In genomic region chr13:31997641-31998040, GRCh38 we compare ENCODE assay signal across 25 cellular contexts.
"Had no signal": no experiment of that assay in that cellular context is flagged by ENCODE, and none has a peak within 500 bp of the region (broad histone marks: within the 10 kb centered on the region; RNA-seq: fewer than 3 reads in every experiment).

No MANE protein-coding gene starts in this region.

- H3K27me3 Mint-ChIP-seq: naive B cell; progenitor cell of endocrine pancreas; stimulated activated naive CD8-positive, alpha-beta T cell treated with anti-CD3 and anti-CD28 coated beads, Interleukin-15, Interleukin-2, amounts not matched to agents 100 ng/mL and 50 ng/mL, for 24 hours had no signal

- H3K27ac Mint-ChIP-seq: activated naive CD8-positive, alpha-beta T cell treated with anti-CD3 and anti-CD28 coated beads for 36 hours; effector memory CD8-positive, alpha-beta T cell; mesothelial cell of epicardium; stimulated activated effector memory CD8-positive, alpha-beta T cell treated with anti-CD3 and anti-CD28 coated beads, Interleukin-12 subunit alpha, Interleukin-12 subunit beta, amount 100 ng/mL, for 72 hours; stimulated activated naive CD8-positive, alpha-beta T cell treated with anti-CD3 and anti-CD28 coated beads, Interleukin-15, Interleukin-2, amounts not matched to agents 100 ng/mL and 50 ng/mL, for 24 hours; T-helper 2 cell treated with Interferon-gamma antibody and Interleukin-4, amounts not matched to agents 5 μg/mL and 100 μg/mL, for 36 hours had no signal

- H3K36me3 ChIP-seq: brain microvascular endothelial cell, gastroesophageal sphincter, ovary, sigmoid colon, upper lobe of right lung had no signal

- DNase-seq: activated CD4-positive, alpha-beta T cell treated with anti-CD3 and anti-CD28 coated beads for 48 hours; activated CD4-positive, alpha-beta T cell treated with anti-CD3 and anti-CD28 coated beads, Interleukin-2, amount 50 U/mL, for 48 hours; activated CD8-positive, alpha-beta memory T cell treated with anti-CD3 and anti-CD28 coated beads for 24 hours; activated effector memory CD4-positive, alpha-beta T cell treated with Interleukin-2 at 50 U/mL for 16 hours; activated naive CD4-positive, alpha-beta T cell treated with Interleukin-2 at 50 U/mL for 16 hours; activated naive CD8-positive, alpha-beta T cell treated with anti-CD3 and anti-CD28 coated beads for 36 hours; brain microvascular endothelial cell; effector memory CD8-positive, alpha-beta T cell; hippocampal formation; mammary epithelial cell; naive B cell; nephron progenitor cell; ovary; retina; sigmoid colon; stimulated activated CD4-positive, alpha-beta T cell treated with anti-CD3 and anti-CD28 coated beads, Interleukin-4, amount 100 ng/mL, for 24 hours; substantia nigra; upper lobe of right lung had no signal

- H3K27me3 ChIP-seq: brain microvascular endothelial cell, gastroesophageal sphincter, ovary, sigmoid colon, upper lobe of right lung had no signal

- H3K9me3 ChIP-seq: gastroesophageal sphincter, ovary, sigmoid colon, upper lobe of right lung had no signal

- H3K4me3 ChIP-seq: gastroesophageal sphincter, ovary, sigmoid colon, upper lobe of right lung had no signal

- H3K4me1 ChIP-seq: sigmoid colon had no signal

- H3K36me3 Mint-ChIP-seq: activated naive CD8-positive, alpha-beta T cell treated with anti-CD3 and anti-CD28 coated beads for 36 hours; mesothelial cell of epicardium; naive B cell; stimulated activated effector memory CD8-positive, alpha-beta T cell treated with anti-CD3 and anti-CD28 coated beads, Interleukin-12 subunit alpha, Interleukin-12 subunit beta, amount 100 ng/mL, for 72 hours had no signal

- H3K4me3 Mint-ChIP-seq: activated naive CD8-positive, alpha-beta T cell treated with anti-CD3 and anti-CD28 coated beads for 36 hours; effector memory CD8-positive, alpha-beta T cell; mesothelial cell of epicardium; naive B cell; nephron progenitor cell; stimulated activated effector memory CD8-positive, alpha-beta T cell treated with anti-CD3 and anti-CD28 coated beads, Interleukin-12 subunit alpha, Interleukin-12 subunit beta, amount 100 ng/mL, for 72 hours; stimulated activated naive CD8-positive, alpha-beta T cell treated with anti-CD3 and anti-CD28 coated beads, Interleukin-15, Interleukin-2, amounts not matched to agents 100 ng/mL and 50 ng/mL, for 24 hours; T-helper 2 cell treated with Interferon-gamma antibody and Interleukin-4, amounts not matched to agents 5 μg/mL and 100 μg/mL, for 36 hours had no signal

- H3K4me1 Mint-ChIP-seq: activated naive CD8-positive, alpha-beta T cell treated with anti-CD3 and anti-CD28 coated beads for 36 hours; naive B cell; nephron progenitor cell; stimulated activated effector memory CD8-positive, alpha-beta T cell treated with anti-CD3 and anti-CD28 coated beads, Interleukin-12 subunit alpha, Interleukin-12 subunit beta, amount 100 ng/mL, for 72 hours had no signal

- H3K27ac ChIP-seq: brain microvascular endothelial cell, gastroesophageal sphincter, ovary, sigmoid colon, upper lobe of right lung had no signal

- H3K9me3 Mint-ChIP-seq: activated naive CD8-positive, alpha-beta T cell treated with anti-CD3 and anti-CD28 coated beads for 36 hours; effector memory CD8-positive, alpha-beta T cell; mesothelial cell of epicardium; stimulated activated effector memory CD8-positive, alpha-beta T cell treated with anti-CD3 and anti-CD28 coated beads, Interleukin-12 subunit alpha, Interleukin-12 subunit beta, amount 100 ng/mL, for 72 hours; stimulated activated naive CD8-positive, alpha-beta T cell treated with anti-CD3 and anti-CD28 coated beads, Interleukin-15, Interleukin-2, amounts not matched to agents 100 ng/mL and 50 ng/mL, for 24 hours had no signal

- ATAC-seq: activated CD4-positive, CD25-positive, alpha-beta regulatory T cell treated with anti-CD3 and anti-CD28 coated beads, Interleukin-2, amount 50 U/mL, for 24 hours; effector memory CD8-positive, alpha-beta T cell; gastroesophageal sphincter; stimulated activated effector memory CD8-positive, alpha-beta T cell treated with anti-CD3 and anti-CD28 coated beads, Interleukin-12 subunit alpha, Interleukin-12 subunit beta, amount 100 ng/mL, for 72 hours had no signal
